8 cellular contexts compared by ENCODE assay signal in genomic region chr10:7409732-7410168, GRCh38. TPM values are rescaled to one million over a fixed set of nuclear protein-coding genes. Genes with fewer than 3 reads are reported as not detected.
A peak's percentile ranks its signal among the peaks of the same experiment; 100 is the strongest.
DNase-seq lines count a peak whose midpoint lies in the region; ATAC-seq and TF ChIP-seq lines count a peak whose summit lies in the region.

No MANE protein-coding gene starts in this region.

- intact Hi-C loops in left lung (cut with DNase I) = loop anchor here in 1 of 2 donors (5.0 to 10.0 kb wide), 2 partner anchors 147 to 495 kb away; no protein-coding TSS in a partner anchor
- intact Hi-C loops in stomach (cut with DNase I; ENCODE audit: low total_unique reads) = loop anchor here (10.0 kb wide), 1 partner anchor 495 kb away; no protein-coding TSS in a partner anchor

- no peak for TF ChIP-seq EP300 in stomach (IDR thresholded peaks at IDR 0.05)

- H3K4me1 ChIP-seq in HUES64 (ENCODE audit: insufficient read depth, low read length) (peaks cover 19% of the 10 kb centered on the region), left lung (peaks cover 15 to 74% of the 10 kb centered on the region in 2 donors), stomach (peaks cover 29 to 72% (median 63%) of the 10 kb centered on the region in 4 donors)

- H3K4me3 ChIP-seq in GM12864 (ENCODE audit: low read depth, low read length) (peak overlapping the region; percentile 84), HUES64 (ENCODE audit: low read length) (peak overlapping the region; percentile 69), left lung (peak overlapping the region; percentile 64 to 69), stomach (peak overlapping the region; percentile 69 to 84 (median 74))

- TF ChIP-seq CTCF in GM12864 (IDR thresholded peaks at IDR 0.05; ENCODE audit: low read depth, low read length, missing control alignments) (no peak), left lung (IDR thresholded peaks at IDR 0.05) (no peak), stomach (IDR thresholded peaks at IDR 0.05) (no peak)

- H3K27ac ChIP-seq in HUES64 (ENCODE audit: low read depth, low read length) (no peak overlapping the region), angular gyrus (ENCODE audit: low read depth, low read length) (peak overlapping the region; percentile 44), left lung (no peak overlapping the region), stomach (peak overlapping the region in 4 of 5 donors; percentile 74 to 87 (median 80))

- ATAC-seq in left lung (no peak), HG03571 (IDR thresholded peaks at IDR 0.05; ENCODE audit: unreplicated experiment) (no peak)

- H3K36me3 ChIP-seq in HUES64 (ENCODE audit: insufficient read depth, low read length) (no peaks in the 10 kb centered on the region), left lung (no peaks in the 10 kb centered on the region), stomach (no peaks in the 10 kb centered on the region)

- DNase-seq in GM12864 (ENCODE audit: low read depth) (no peak), left lung (no peak), stomach (no peak), SHP77 treated with DMSO at 0.1 percent for 48 hours (lab: John Stamatoyannopoulos, UW) (no peak), NCI-H82 treated with DMSO at 0.1 percent for 48 hours (lab: John Stamatoyannopoulos, UW; ENCODE audit: unreplicated experiment) (no peak)

- WGBS in HUES64 = under 1% methylated on average over 13 of the region's 15 CpGs
- 0 to 1% (median 1%) methylated on average over 15 of the region's 15 CpGs for WGBS in stomach, 5 donors

- TF ChIP-seq POLR2A in stomach (IDR thresholded peaks at IDR 0.05) = no peak

- H3K27me3 ChIP-seq in HUES64 (ENCODE audit: insufficient read depth, low read length) (peaks cover 81% of the 10 kb centered on the region), left lung (peaks cover 25 to 69% of the 10 kb centered on the region in 2 donors), stomach (peaks cover 0 to 61% (median 51%) of the 10 kb centered on the region in 3 donors)

- H3K9me3 ChIP-seq in HUES64 (ENCODE audit: insufficient read depth, low read depth, low read length) (no peaks in the 10 kb centered on the region), left lung (no peaks in the 10 kb centered on the region), stomach (no peaks in the 10 kb centered on the region)

- peak overlapping the region; percentile 6; the same call in 1 of the 2 replicates for H3K9ac ChIP-seq in HUES64 (ENCODE audit: low read depth, low read length)

RNA-seq across cellular contexts. Expression of gene SFMBT2, which starts 1.1 kb away (rescaled TPM):
- 1.8 TPM for polyA plus RNA-seq in HUES64 (2013, experiment 1 of 2)
- polyA plus RNA-seq in HUES64 (2013, experiment 2 of 2) = 2.1 TPM
- 10 to 100 TPM in 1 of 2 donors, 1 to 10 TPM in 1; 6.0 to 12.6 TPM for total RNA-seq in left lung
- total RNA-seq in stomach = 10 to 100 TPM in 3 of 5 donors, 1 to 10 TPM in 2; 1.2 to 17.3 (median 13.4) TPM
- polyA plus RNA-seq in stomach = 1 to 10 TPM in 2 of 3 donors, under 1 TPM in 1; 0.90 to 2.9 (median 1.1) TPM

Comparison
In these comparisons a context has a peak if more than half of its experiments do, and no peak if none do; other contexts are left out.
1. H3K27ac ChIP-seq: peak in angular gyrus (single experiment) and stomach (4 of 5); none in HUES64 (single experiment) and left lung (0 of 2).
2. Peak in every context shown above with its lines, with median percentiles within 50 percentile points of each other: H3K4me3 ChIP-seq.